In the genomic region with DNA sequence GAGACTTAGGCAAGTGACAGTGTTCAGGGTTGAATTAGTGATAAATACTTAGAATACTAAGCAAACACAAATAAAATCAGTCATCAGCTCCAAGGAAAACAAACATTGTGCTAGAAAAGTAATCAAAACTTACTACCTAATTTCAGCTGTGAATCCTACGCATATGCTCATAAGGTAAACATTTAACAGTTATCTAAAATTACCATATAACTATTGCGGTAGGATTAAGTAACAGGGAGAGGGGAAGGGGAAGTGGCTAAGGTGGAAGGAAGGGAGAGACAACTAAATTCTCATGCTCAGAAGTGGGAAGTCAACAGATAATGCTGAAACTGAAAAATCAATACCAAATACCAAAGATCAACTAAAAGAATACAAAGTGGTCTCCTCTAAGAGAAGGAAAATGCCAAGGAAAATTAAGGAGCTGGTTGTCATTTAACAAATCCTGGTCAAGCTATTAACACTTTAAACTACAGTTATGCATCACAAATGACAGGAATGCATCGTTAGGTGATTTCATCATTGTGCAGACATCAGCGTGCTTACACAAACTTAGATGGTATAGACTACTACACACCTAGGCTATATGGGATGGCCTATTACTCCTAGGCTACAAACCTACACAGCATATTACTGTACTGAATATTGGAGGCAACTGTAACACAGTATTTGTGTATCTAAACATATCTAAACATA, we compare ENCODE assay signal across 15 cellular contexts. TPM values are rescaled to one million over a fixed set of nuclear protein-coding genes. Genes with fewer than 3 reads are reported as not detected.
DNase-seq lines count a peak whose midpoint lies in the region; ATAC-seq and TF ChIP-seq lines count a peak whose summit lies in the region.
"Had no signal": no experiment of that assay in that cellular context is flagged by ENCODE, and none has a peak within 500 bp of the region (broad histone marks: within the 10 kb centered on the region; RNA-seq: fewer than 3 reads in every experiment).

No MANE protein-coding gene starts in this region.

- no TSS peak for BruUV-seq in PC-3 (replicated peaks; lab: Mats Ljungman, UMichigan)

- peak in 1 of 2 experiments; percentile 74 for DNase-seq in HL-60 (ENCODE audit: low read depth in 1 of 2, low spot score in 1 of 2)
- peak; percentile 57 for DNase-seq in PC-3
- DNase-seq in epithelial cell of esophagus (ENCODE audit: low read depth) = peak; percentile 68
- peak; percentile 30 for DNase-seq in renal cortical epithelial cell (ENCODE audit: low read depth)
- no peak for DNase-seq in lower leg skin (ENCODE audit: low spot score in 2 of 2)
- no peak for DNase-seq in COLO668 (lab: John Stamatoyannopoulos, UW; ENCODE audit: unreplicated experiment)
- no peak for DNase-seq in NCI-H1105 (lab: John Stamatoyannopoulos, UW)
- DNase-seq: activated CD4-positive, alpha-beta T cell treated with anti-CD3 and anti-CD28 coated beads, Interleukin-2, amount 50 U/mL, for 4 hours; activated effector memory CD4-positive, alpha-beta T cell treated with anti-CD3 and anti-CD28 coated beads, Interleukin-2, amount 50 U/mL, for 16 hours; body of pancreas; GDM1; stimulated activated naive CD8-positive, alpha-beta T cell treated with anti-CD3 and anti-CD28 coated beads, Interleukin-15, amount 100 ng/mL, for 72 hours had no signal

- peak; percentile 64 for ATAC-seq in PC-3
- ATAC-seq: body of pancreas; stimulated activated naive CD8-positive, alpha-beta T cell treated with anti-CD3 and anti-CD28 coated beads, Interleukin-15, amount 100 ng/mL, for 72 hours had no signal

- 72% methylated on average over 4 of the region's 4 CpGs for WGBS in lower leg skin, 2 donors

- H3K4me2 ChIP-seq in PC-3 (ENCODE audit: low read length) = 0 out of 2 replicates have a peak overlapping the region, but pooled peaks have one; percentile 59
- H3K4me2 ChIP-seq: neural progenitor cell had no signal

- H2AFZ ChIP-seq in PC-3 (ENCODE audit: low read length) = no peak overlapping the region
- H2AFZ ChIP-seq: GM23248, neural progenitor cell had no signal

- no peak overlapping the region for H3K9ac ChIP-seq in PC-3 (ENCODE audit: low read length)
- H3K9ac ChIP-seq: GM23248, neural progenitor cell had no signal

- peaks cover 23% of the 10 kb centered on the region for H3K4me1 ChIP-seq in PC-3 (ENCODE audit: insufficient read depth, low read length)

- no peaks in the 10 kb centered on the region for H3K27me3 ChIP-seq in HL-60 (ENCODE audit: insufficient read depth, poor library complexity, severe bottlenecking)
- no peaks in the 10 kb centered on the region for H3K27me3 ChIP-seq in PC-3 (ENCODE audit: low read length)
- H3K27me3 ChIP-seq: body of pancreas, neural progenitor cell had no signal

- TF ChIP-seq CTCF in HL-60 (IDR thresholded peaks at IDR 0.05; ENCODE audit: insufficient read depth, low read length) (no peak), PC-3 (conservative IDR thresholded peaks at IDR 0.05; ENCODE audit: low read depth, low read length) (no peak), epithelial cell of esophagus (IDR thresholded peaks at IDR 0.05; ENCODE audit: insufficient read depth, low read depth, low read length, missing control alignments) (no peak), lower leg skin (IDR thresholded peaks at IDR 0.05) (no peak)

- POLR2A ChIA-PET in PC-3 (lab: Charles Lee; ENCODE audit: unreplicated experiment) = interaction anchor here (0.6 kb wide), 1 partner anchor 18 kb away, joined by 5 read pairs; no protein-coding TSS in a partner anchor

- H3K36me3 ChIP-seq in PC-3 (ENCODE audit: low read depth, low read length) = no peaks in the 10 kb centered on the region
- H3K36me3 ChIP-seq: neural progenitor cell had no signal

- no peaks in the 10 kb centered on the region for H3F3A ChIP-seq in PC-3 (ENCODE audit: low read length, unreplicated experiment)

- intact Hi-C loops in PC-3 (cut with micrococcal nuclease) (loop anchor here (5.0 kb wide), 1 partner anchor 50 kb away; no protein-coding TSS in a partner anchor), lower leg skin (cut with DNase I; ENCODE audit: low total_unique reads) (no loop called here)

- TF ChIP-seq POLR2A in lower leg skin (IDR thresholded peaks at IDR 0.05) = no peak

- peaks cover 29% of the 10 kb centered on the region for H3K79me2 ChIP-seq in PC-3 (ENCODE audit: low read length)

- H3K4me3 ChIP-seq in HL-60 (replicated peaks; ENCODE audit: insufficient read depth, low read length) = no peak overlapping the region
- H3K4me3 ChIP-seq in PC-3 (ENCODE audit: low read length) = no peak overlapping the region
- H3K4me3 ChIP-seq in epithelial cell of esophagus (ENCODE audit: low read length) = no peak overlapping the region
- no peak overlapping the region for H3K4me3 ChIP-seq in lower leg skin (ENCODE audit: low read depth, poor library complexity, severe bottlenecking)
- H3K4me3 ChIP-seq: body of pancreas, GM23248, neural progenitor cell had no signal

- peaks cover 4% of the 10 kb centered on the region; the same call in 1 of the 2 replicates for H4K20me1 ChIP-seq in PC-3 (ENCODE audit: low read length)

- H3K9me3 ChIP-seq in PC-3 (ENCODE audit: low read length) = no peaks in the 10 kb centered on the region
- H3K9me3 ChIP-seq: body of pancreas had no signal

- CTCF ChIA-PET in PC-3 (lab: Charles Lee) = interaction anchor here (0.8 to 1.1 kb wide), 2 partner anchors 20 kb away, joined by 3 read pairs; a partner anchor contains a TSS

- H3K27ac ChIP-seq in HL-60 (replicated peaks) (peak overlapping the region; percentile 77), PC-3 (ENCODE audit: low read length) (peak overlapping the region; percentile 69)
- H3K27ac ChIP-seq: neural progenitor cell had no signal

- no peaks in the 10 kb centered on the region for H3K9me2 ChIP-seq in PC-3 (replicated peaks; ENCODE audit: low read length)

RNA-seq across cellular contexts. Expression of a gene that starts 20.0 kb away (rescaled TPM):
- total RNA-seq in PC-3 (2014; rRNA removed) (34.0 and 34.1 TPM in 2 replicates), renal cortical epithelial cell (41.2 and 92.6 TPM in 2 replicates), lower leg skin (10 to 100 TPM; 56.3 to 72.0 (median 60.9) TPM)

RNA-seq across cellular contexts. Expression of a gene that starts 50.3 kb away (rescaled TPM):
- not detected in 2 replicates for total RNA-seq in PC-3 (2014; rRNA removed)
- total RNA-seq in renal cortical epithelial cell = not detected in 2 replicates
- not detected for total RNA-seq in lower leg skin
- total RNA-seq: body of pancreas; GM23248; T-helper 1 cell treated with Interleukin-12 subunit alpha and Interleukin-12 subunit beta and Interleukin-4 antibody, amounts not matched to agents 30 ng/mL and 1 ng/mL, for 36 hours had no signal

Comparison
In these comparisons a context has a peak if more than half of its experiments do, and no peak if none do; other contexts are left out.
1. DNase-seq: peak in PC-3 (single experiment), epithelial cell of esophagus (single experiment) and renal cortical epithelial cell (single experiment); none in lower leg skin (0 of 2), COLO668 (single experiment) and NCI-H1105 (single experiment).